In the genomic region with DNA sequence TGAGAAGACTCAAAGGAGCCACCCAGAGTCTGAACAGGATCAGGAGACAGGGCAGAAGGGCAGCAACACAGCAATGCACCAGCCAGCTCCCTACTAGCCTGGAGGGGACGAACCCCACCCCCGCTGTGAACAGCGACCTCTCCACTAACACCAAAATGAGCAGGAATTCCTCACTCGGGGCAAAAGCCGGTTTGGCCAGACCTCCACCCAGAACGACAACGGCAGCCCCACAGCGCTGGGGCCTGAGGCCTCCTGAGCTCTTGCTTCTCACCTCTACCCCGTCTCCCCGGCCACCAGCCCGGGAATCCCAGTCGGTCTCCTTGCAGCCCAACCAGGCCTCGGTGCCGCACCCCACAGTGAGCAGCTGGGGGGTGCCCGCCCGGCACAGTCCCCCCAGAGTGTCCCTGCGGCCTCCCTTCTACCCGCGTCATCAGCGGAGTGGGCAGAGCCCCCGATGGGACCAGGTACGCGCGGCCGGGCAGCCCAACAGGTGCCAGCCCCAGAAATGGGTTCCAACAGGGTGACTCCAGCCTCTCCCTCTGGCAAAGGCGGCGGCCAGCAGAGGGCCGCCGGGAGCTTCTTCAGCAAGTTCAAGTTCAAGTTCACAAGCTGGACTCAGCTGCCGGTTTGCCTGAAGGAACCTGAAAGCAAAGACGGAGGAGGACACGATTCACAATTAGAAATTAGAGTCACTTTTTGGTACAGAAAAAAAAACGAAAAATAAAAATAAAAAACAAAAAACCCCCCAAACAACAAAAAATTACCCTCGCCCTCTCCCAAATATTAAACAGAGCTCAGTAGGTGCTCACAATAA, we compare ENCODE assay signal across 10 cellular contexts.
DNase-seq lines count a peak whose midpoint lies in the region; ATAC-seq, FAIRE-seq and TF ChIP-seq lines count a peak whose summit lies in the region.
"Had no signal": no experiment of that assay in that cellular context is flagged by ENCODE, and none has a peak within 500 bp of the region (broad histone marks: within the 10 kb centered on the region; RNA-seq: fewer than 3 reads in every experiment).

No MANE protein-coding gene starts in this region.

- H3K27ac ChIP-seq in GM12878 (ENCODE audit: control insufficient read depth, insufficient read depth) (no peak overlapping the region), iPS-20b (ENCODE audit: low read length) (no peak overlapping the region), skeletal muscle tissue (ENCODE audit: low read depth, low read length) (no peak overlapping the region)
- H3K27ac ChIP-seq: SK-N-MC had no signal

- FAIRE-seq in GM12878 (lab: Jason Lieb, UNC), result no peak

- RAD21 ChIA-PET in GM12878 (lab: Charles Lee; ENCODE audit: unreplicated experiment), result no interaction called here

- SMC1A ChIA-PET in GM12878 (lab: Charles Lee; ENCODE audit: uncharacterized antibody, unreplicated experiment), result interaction anchor here (0.7 kb wide), 1 partner anchor 74 kb away, joined by 3 read pairs; no protein-coding TSS in a partner anchor

- in situ Hi-C loops in GM12878 (cut with MboI) (no loop called here), ACHN (cut with HindIII; ENCODE audit: low pct_ligation_motif_present, low pct_unique_long_range_greater_than_20kb, low sequenced_read_pairs) (loop anchor here (25.0 kb wide), 1 partner anchor 333 kb away; no protein-coding TSS in a partner anchor)

- POLR2A ChIA-PET in GM12878 (lab: Charles Lee), result no interaction called here

- intact Hi-C loops in GM12878 (cut with micrococcal nuclease; ENCODE audit: unreplicated experiment), result no loop called here

- TF ChIP-seq EP300 in GM12878 (IDR thresholded peaks at IDR 0.05; ENCODE audit: borderline replicate concordance in 1 of 2, control insufficient read depth in 1 of 2, low read depth in 2 of 2, low read length in 2 of 2), result no peak

- H3K27me3 ChIP-seq in GM12878 (replicated peaks in 1 of 2; ENCODE audit: control insufficient read depth in 2 of 2, insufficient read depth in 2 of 2, low read length in 1 of 2) (no peaks in the 10 kb centered on the region; a peak in 1 of 4 replicates), iPS-20b (ENCODE audit: insufficient read depth, low read length) (peaks cover 32% of the 10 kb centered on the region), skeletal muscle tissue (ENCODE audit: control insufficient read depth in 3 of 3, insufficient read depth in 3 of 3, low read length in 3 of 3) (peaks cover 5 to 21% (median 15%) of the 10 kb centered on the region in 3 donors)

- 75% methylated on average over 32 of the region's 34 CpGs for WGBS in GM12878 (ENCODE audit: insufficient coverage, insufficient replicate concordance, low lambda C conversion rate, missing lambda C conversion rate)

- no peaks in the 10 kb centered on the region for H4K20me1 ChIP-seq in GM12878 (ENCODE audit: control insufficient read depth, insufficient read depth)

- H3K9ac ChIP-seq in GM12878 (ENCODE audit: control insufficient read depth, insufficient read depth, low read length) (peak overlapping the region; percentile 22; the same call in 1 of the 2 replicates), iPS-20b (ENCODE audit: low read depth, low read length) (no peak overlapping the region; the same call in 1 of the 2 replicates), skeletal muscle tissue (ENCODE audit: low read depth in 1 of 3, low read length in 3 of 3) (peak overlapping the region in 2 of 3 donors; percentile 23 to 45)

- H3K36me3 ChIP-seq in GM12878 (ENCODE audit: control insufficient read depth in 2 of 2, insufficient read depth in 2 of 2, low read length in 1 of 2), result no peaks in the 10 kb centered on the region
- no peaks in the 10 kb centered on the region for H3K36me3 ChIP-seq in iPS-20b (ENCODE audit: insufficient read depth, low read depth, low read length)
- H3K36me3 ChIP-seq in skeletal muscle tissue (ENCODE audit: control insufficient read depth in 3 of 3, insufficient read depth in 3 of 3, low read length in 3 of 3), result no peaks in the 10 kb centered on the region

- no TSS peak for BruUV-seq in GM12878 (replicated peaks; lab: Mats Ljungman, UMichigan)

- CTCF ChIA-PET in GM12878 (lab: Yijun Ruan, JAX), result interaction anchor here (1.3 kb wide), 1 partner anchor 13 kb away, joined by 3 read pairs; no protein-coding TSS in a partner anchor

- H3K4me3 ChIP-seq in GM12878 (peak overlapping the region; percentile 45; the same call in 1 of the 2 replicates), iPS-20b (ENCODE audit: low read length) (peak overlapping the region; percentile 66), skeletal muscle tissue (ENCODE audit: low read length in 3 of 3) (peak overlapping the region; percentile 52 to 66 (median 56))
- H3K4me3 ChIP-seq: SK-N-MC had no signal

- DNase-seq in GM20000 (ENCODE audit: low spot score) (peak; percentile 38), GM12878 (ENCODE audit: low read depth, low spot score) (no peak), ACHN (no peak), SIG-M5 treated with dmso at 0.1 percent for 504 hours (lab: John Stamatoyannopoulos, UW; ENCODE audit: unreplicated experiment) (no peak)
- no peak for DNase-seq in stimulated activated CD4-positive, alpha-beta T cell treated with anti-CD3 and anti-CD28 coated beads, Interleukin-4, amount 100 ng/mL, for 4 hours
- DNase-seq: immature natural killer cell had no signal

- peaks cover 11% of the 10 kb centered on the region for H3K4me1 ChIP-seq in GM12878 (ENCODE audit: control insufficient read depth, insufficient read depth, low read length)
- peaks cover 10% of the 10 kb centered on the region for H3K4me1 ChIP-seq in iPS-20b (ENCODE audit: insufficient read depth, low read length)
- peaks cover 0 to 7% (median 6%) of the 10 kb centered on the region in 3 donors for H3K4me1 ChIP-seq in skeletal muscle tissue (ENCODE audit: control insufficient read depth in 3 of 3, insufficient read depth in 3 of 3, low read length in 3 of 3)

- H3K9me3 ChIP-seq in GM12878 (replicated peaks; ENCODE audit: control insufficient read depth, insufficient read depth, low read length) (peaks cover 4% of the 10 kb centered on the region; the same call in 2 of the 3 replicates), iPS-20b (ENCODE audit: insufficient read depth, low read depth, low read length) (peaks cover 8% of the 10 kb centered on the region; the same call in 1 of the 2 replicates), skeletal muscle tissue (ENCODE audit: control insufficient read depth in 3 of 3, low read length in 3 of 3) (no peaks in the 10 kb centered on the region)

- no peaks in the 10 kb centered on the region for H3K79me2 ChIP-seq in GM12878 (ENCODE audit: control insufficient read depth, insufficient read depth, low read length)

- TF ChIP-seq POLR2A in GM12878 (IDR thresholded peaks at IDR 0.05; ENCODE audit: low read depth, low read length), result no peak

- TF ChIP-seq CTCF in GM20000 (IDR thresholded peaks at IDR 0.05; ENCODE audit: extremely low read depth, missing control alignments) (peak; percentile 23), GM12878 (IDR thresholded peaks at IDR 0.05 in 2 of 3, conservative IDR thresholded peaks at IDR 0.05 in 1 of 3; ENCODE audit: control insufficient read depth in 2 of 3, extremely low read depth in 1 of 3, insufficient read depth in 1 of 3, low read depth in 3 of 3, low read length in 3 of 3) (peak in 2 of 3 experiments; percentile 34 to 36; a peak in 4 of 6 replicates)

- peak overlapping the region; percentile 59; the same call in 1 of the 2 replicates for H2AFZ ChIP-seq in GM12878 (ENCODE audit: control insufficient read depth, low read depth, low read length)

- no peak for TF ChIP-seq RAD21 in GM12878 (IDR thresholded peaks at IDR 0.05; ENCODE audit: insufficient read depth, low read depth, low read length)

- ATAC-seq in GM12878, result peak; percentile 56
- ATAC-seq in GM21423 (IDR thresholded peaks at IDR 0.05; ENCODE audit: unreplicated experiment), result no peak

- peak overlapping the region; percentile 89 for H3K4me2 ChIP-seq in GM12878 (ENCODE audit: control insufficient read depth, insufficient read depth)

TF ChIP-seq in GM12878, 131 proteins besides CTCF, POLR2A, EP300 and RAD21 (continues in another document):
- TF ChIP-seq ZBED1 (IDR thresholded peaks at IDR 0.05; ENCODE audit: borderline replicate concordance), result no peak
- TF ChIP-seq SPI1 (IDR thresholded peaks at IDR 0.05; ENCODE audit: borderline replicate concordance, insufficient read depth, low read depth, low read length), result no peak
- TF ChIP-seq, protein P1, sequence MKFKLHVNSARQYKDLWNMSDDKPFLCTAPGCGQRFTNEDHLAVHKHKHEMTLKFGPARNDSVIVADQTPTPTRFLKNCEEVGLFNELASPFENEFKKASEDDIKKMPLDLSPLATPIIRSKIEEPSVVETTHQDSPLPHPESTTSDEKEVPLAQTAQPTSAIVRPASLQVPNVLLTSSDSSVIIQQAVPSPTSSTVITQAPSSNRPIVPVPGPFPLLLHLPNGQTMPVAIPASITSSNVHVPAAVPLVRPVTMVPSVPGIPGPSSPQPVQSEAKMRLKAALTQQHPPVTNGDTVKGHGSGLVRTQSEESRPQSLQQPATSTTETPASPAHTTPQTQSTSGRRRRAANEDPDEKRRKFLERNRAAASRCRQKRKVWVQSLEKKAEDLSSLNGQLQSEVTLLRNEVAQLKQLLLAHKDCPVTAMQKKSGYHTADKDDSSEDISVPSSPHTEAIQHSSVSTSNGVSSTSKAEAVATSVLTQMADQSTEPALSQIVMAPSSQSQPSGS (IDR thresholded peaks at IDR 0.05; ENCODE audit: low read length), result no peak
- TF ChIP-seq POLR2AphosphoS5 (IDR thresholded peaks at IDR 0.05; ENCODE audit: low read length), result no peak
- TF ChIP-seq SUZ12 (IDR thresholded peaks at IDR 0.05; ENCODE audit: unreplicated experiment), result no peak
- TF ChIP-seq, protein P2, sequence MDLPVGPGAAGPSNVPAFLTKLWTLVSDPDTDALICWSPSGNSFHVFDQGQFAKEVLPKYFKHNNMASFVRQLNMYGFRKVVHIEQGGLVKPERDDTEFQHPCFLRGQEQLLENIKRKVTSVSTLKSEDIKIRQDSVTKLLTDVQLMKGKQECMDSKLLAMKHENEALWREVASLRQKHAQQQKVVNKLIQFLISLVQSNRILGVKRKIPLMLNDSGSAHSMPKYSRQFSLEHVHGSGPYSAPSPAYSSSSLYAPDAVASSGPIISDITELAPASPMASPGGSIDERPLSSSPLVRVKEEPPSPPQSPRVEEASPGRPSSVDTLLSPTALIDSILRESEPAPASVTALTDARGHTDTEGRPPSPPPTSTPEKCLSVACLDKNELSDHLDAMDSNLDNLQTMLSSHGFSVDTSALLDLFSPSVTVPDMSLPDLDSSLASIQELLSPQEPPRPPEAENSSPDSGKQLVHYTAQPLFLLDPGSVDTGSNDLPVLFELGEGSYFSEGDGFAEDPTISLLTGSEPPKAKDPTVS (IDR thresholded peaks at IDR 0.05; ENCODE audit: low read depth, low read length), result no peak
- TF ChIP-seq, protein P3, sequence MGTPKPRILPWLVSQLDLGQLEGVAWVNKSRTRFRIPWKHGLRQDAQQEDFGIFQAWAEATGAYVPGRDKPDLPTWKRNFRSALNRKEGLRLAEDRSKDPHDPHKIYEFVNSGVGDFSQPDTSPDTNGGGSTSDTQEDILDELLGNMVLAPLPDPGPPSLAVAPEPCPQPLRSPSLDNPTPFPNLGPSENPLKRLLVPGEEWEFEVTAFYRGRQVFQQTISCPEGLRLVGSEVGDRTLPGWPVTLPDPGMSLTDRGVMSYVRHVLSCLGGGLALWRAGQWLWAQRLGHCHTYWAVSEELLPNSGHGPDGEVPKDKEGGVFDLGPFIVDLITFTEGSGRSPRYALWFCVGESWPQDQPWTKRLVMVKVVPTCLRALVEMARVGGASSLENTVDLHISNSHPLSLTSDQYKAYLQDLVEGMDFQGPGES (IDR thresholded peaks at IDR 0.05), result no peak
